Comparison of ENCODE assay signal across 8 cellular contexts in the genomic region with DNA sequence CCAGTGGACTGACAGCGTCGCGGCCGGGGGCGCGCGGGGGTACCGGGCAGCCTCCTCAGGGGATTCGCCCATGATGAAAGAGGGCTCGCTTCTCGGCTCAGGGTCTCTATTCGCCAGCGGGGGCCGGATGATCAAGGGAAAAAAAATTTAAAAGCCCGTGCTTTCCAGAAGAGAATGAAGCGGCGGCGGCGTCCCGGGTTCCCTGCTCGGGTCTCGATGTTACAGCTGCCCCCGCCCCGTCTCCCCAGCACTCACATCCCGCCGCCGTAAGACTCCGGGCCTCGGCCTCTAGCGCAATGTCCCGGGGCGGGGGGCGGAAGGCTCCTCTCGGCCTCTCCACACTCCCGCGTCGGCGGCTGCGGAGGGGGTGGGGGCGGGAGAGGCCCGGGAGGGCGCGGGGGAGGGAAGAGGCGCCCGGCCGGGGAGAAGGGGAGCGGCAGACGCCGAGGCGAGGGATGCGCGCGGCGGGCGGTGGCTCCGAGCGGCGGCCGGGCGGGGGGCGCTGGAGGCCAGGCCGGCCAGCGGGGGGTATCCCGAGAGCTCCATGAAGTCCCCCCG. TPM values are rescaled to one million over a fixed set of nuclear protein-coding genes. Genes with fewer than 3 reads are reported as not detected.
DNase-seq lines count a peak whose midpoint lies in the region; ATAC-seq, FAIRE-seq and TF ChIP-seq lines count a peak whose summit lies in the region.

No MANE protein-coding gene starts in this region.

- H3K4me3 ChIP-seq in fibroblast of lung (replicated peaks in 1 of 4; ENCODE audit: control extremely low read depth in 1 of 4, insufficient read depth in 1 of 4, low read depth in 3 of 4, low read length in 4 of 4): peak overlapping the region in 2 of 4 experiments; percentile 19 to 53
- peak overlapping the region in 3 of 4 donors; percentile 33 to 55 (median 35) for H3K4me3 ChIP-seq in pancreas

- H3K9ac ChIP-seq in fibroblast of lung (ENCODE audit: insufficient read depth, low read length): no peak overlapping the region

- H3K4me1 ChIP-seq in fibroblast of lung (ENCODE audit: control insufficient read depth, extremely low read depth, insufficient read depth, low read length) (no peaks in the 10 kb centered on the region), pancreas (peaks cover 0 to 4% (median 3%) of the 10 kb centered on the region in 3 donors)

- H3K4me2 ChIP-seq in fibroblast of lung (ENCODE audit: extremely low read depth, insufficient read depth, low read length): peak overlapping the region; percentile 93

- FAIRE-seq in pancreas (lab: Jason Lieb, UNC): no peak

- H3K36me3 ChIP-seq in fibroblast of lung (ENCODE audit: control insufficient read depth, insufficient read depth, low read length) (no peaks in the 10 kb centered on the region), pancreas (no peaks in the 10 kb centered on the region)

- no peak overlapping the region for H2AFZ ChIP-seq in fibroblast of lung (ENCODE audit: low read length)

- no peaks in the 10 kb centered on the region for H3K9me3 ChIP-seq in fibroblast of lung (ENCODE audit: control insufficient read depth, insufficient read depth, low read depth, low read length)
- H3K9me3 ChIP-seq in pancreas: no peaks in the 10 kb centered on the region

- no peaks in the 10 kb centered on the region for H3K79me2 ChIP-seq in fibroblast of lung (ENCODE audit: control insufficient read depth, insufficient read depth, low read length)

- DNase-seq in ELF-1 (ENCODE audit: low read depth, low spot score) (peak; percentile 51), fibroblast of lung (ENCODE audit: low read depth in 2 of 2) (peak; percentile 5 to 11), pancreas (no peak), UCSD-AML1 (lab: John Stamatoyannopoulos, UW; ENCODE audit: unreplicated experiment) (no peak), NOMO-1 (lab: John Stamatoyannopoulos, UW; ENCODE audit: unreplicated experiment in 2 of 2) (no peak), GM10248 (ENCODE audit: extremely low spot score) (no peak)
- DNase-seq in activated CD4-positive, alpha-beta T cell treated with anti-CD3 and anti-CD28 coated beads for 48 hours: peak; percentile 33

- 3 to 4% methylated on average over 47 to 65 of the region's 65 CpGs for WGBS in pancreas, 2 donors

- TF ChIP-seq CTCF in fibroblast of lung (conservative IDR thresholded peaks at IDR 0.05 in 1 of 2, IDR thresholded peaks at IDR 0.05 in 1 of 2; ENCODE audit: low read depth in 1 of 2, low read length in 2 of 2) (no peak), pancreas (IDR thresholded peaks at IDR 0.05) (no peak), GM10248 (IDR thresholded peaks at IDR 0.05; ENCODE audit: control extremely low read depth, extremely low read depth, low read depth, missing control alignments) (no peak)

- H3K27me3 ChIP-seq in fibroblast of lung (ENCODE audit: control insufficient read depth, insufficient read depth, low read length) (peaks cover 52% of the 10 kb centered on the region), pancreas (peaks cover 0 to 4% (median 0%) of the 10 kb centered on the region in 4 donors)

- ATAC-seq in pancreas (peak in 3 of 4 donors; percentile 17 to 45 (median 34)), GM21619 (IDR thresholded peaks at IDR 0.05; ENCODE audit: unreplicated experiment) (no peak)

- CTCF ChIA-PET in GM10248 (lab: Yijun Ruan, JAX): interaction anchor here (1.3 to 2.3 kb wide), 2 partner anchors 15 kb away, joined by 3 to 11 read pairs; no protein-coding TSS in a partner anchor

- no peak overlapping the region for H3K27ac ChIP-seq in fibroblast of lung (ENCODE audit: insufficient read depth, low read length)
- H3K27ac ChIP-seq in pancreas: no peak overlapping the region

- H4K20me1 ChIP-seq in fibroblast of lung (ENCODE audit: control insufficient read depth, extremely low read depth, insufficient read depth, low read length): no peaks in the 10 kb centered on the region

- intact Hi-C loops in pancreas (cut with DNase I): no loop called here

- POLR2A ChIA-PET in GM10248 (lab: Yijun Ruan, JAX): no interaction called here

RNA-seq across cellular contexts. Expression of a gene that starts 4.4 kb away (rescaled TPM):
- 3.3 and 4.3 TPM in 2 replicates for total RNA-seq in fibroblast of lung
- polyA plus RNA-seq in fibroblast of lung: 0.06 and 0.67 TPM in 2 replicates
- polyA plus RNA-seq in fibroblast of lung (2012): 1.2 TPM in 1 of 2 replicates, not detected in the other
- polyA minus RNA-seq in fibroblast of lung (ENCODE audit: low replicate concordance): 0.98 TPM in 1 of 2 replicates, not detected in the other
- 1 to 10 TPM in 4 of 6 donors, under 1 TPM in 2; 0.49 to 2.9 (median 1.3) TPM for total RNA-seq in pancreas
- 10 to 100 TPM; 32.0 to 34.8 TPM for polyA plus RNA-seq in pancreas

RNA-seq across cellular contexts. Expression of a gene that starts 18.7 kb away (rescaled TPM):
- total RNA-seq in fibroblast of lung: 0.50 and 0.51 TPM in 2 replicates
- 0.67 TPM in 1 of 2 replicates, not detected in the other for polyA plus RNA-seq in fibroblast of lung
- polyA plus RNA-seq in fibroblast of lung (2012): 0.52 TPM in 1 of 2 replicates, not detected in the other
- not detected in 2 replicates for polyA minus RNA-seq in fibroblast of lung (ENCODE audit: low replicate concordance)
- total RNA-seq in pancreas: 1 to 10 TPM in 1 of 6 donors, under 1 TPM in 3, not detected in 2; 0.26 to 2.4 (median 0.37) TPM
- polyA plus RNA-seq in pancreas: 1 to 10 TPM; 1.0 to 2.5 TPM

Comparison
In these comparisons a context has a peak if more than half of its experiments do, and no peak if none do; other contexts are left out.
1. DNase-seq: peak in ELF-1 (single experiment), activated CD4-positive, alpha-beta T cell treated with anti-CD3 and anti-CD28 coated beads for 48 hours (single experiment) and fibroblast of lung (2 of 2); none in pancreas (0 of 6), UCSD-AML1 (single experiment), NOMO-1 (0 of 2) and GM10248 (single experiment).